In genomic region chr16:6343157-6343556, GRCh38 we compare ENCODE assay signal across 31 cellular contexts.
"Had no signal": no experiment of that assay in that cellular context is flagged by ENCODE, and none has a peak within 500 bp of the region (broad histone marks: within the 10 kb centered on the region; RNA-seq: fewer than 3 reads in every experiment).

No MANE protein-coding gene starts in this region.

- H3K27ac Mint-ChIP-seq: dendritic cell treated with granulocyte-macrophage colony-stimulating factor and Interleukin-4, amounts not matched to agents 40 ng/mL and 50 ng/mL, for 4 days; endodermal cell; mesothelial cell of epicardium; naive B cell; natural killer cell treated with Interleukin-12 subunit alpha and Interleukin-12 subunit beta and Interleukin-15 and Interleukin-18, amount 100 ng/mL, for 72 hours; stimulated activated naive CD8-positive, alpha-beta T cell treated with anti-CD3 and anti-CD28 coated beads, Interleukin-15, amount 100 ng/mL, for 72 hours had no signal

- H3K4me3 Mint-ChIP-seq: dendritic cell treated with granulocyte-macrophage colony-stimulating factor and Interleukin-4, amounts not matched to agents 40 ng/mL and 50 ng/mL, for 4 days; endodermal cell; mesothelial cell of epicardium; naive B cell; natural killer cell treated with Interleukin-12 subunit alpha and Interleukin-12 subunit beta and Interleukin-15 and Interleukin-18, amount 100 ng/mL, for 72 hours; stimulated activated naive CD8-positive, alpha-beta T cell treated with anti-CD3 and anti-CD28 coated beads, Interleukin-15, amount 100 ng/mL, for 72 hours had no signal

- H3K36me3 Mint-ChIP-seq: mesothelial cell of epicardium; naive B cell; natural killer cell treated with Interleukin-12 subunit alpha and Interleukin-12 subunit beta and Interleukin-15 and Interleukin-18, amount 100 ng/mL, for 72 hours had no signal

- H3K4me1 Mint-ChIP-seq: mesothelial cell of epicardium; naive B cell; stimulated activated naive CD8-positive, alpha-beta T cell treated with anti-CD3 and anti-CD28 coated beads, Interleukin-15, amount 100 ng/mL, for 72 hours had no signal

- H3K4me1 ChIP-seq: colonic mucosa, esophagus muscularis mucosa, foreskin keratinocyte, gastroesophageal sphincter, heart right ventricle, left lung, prostate gland, right atrium auricular region, suprapubic skin, transverse colon, upper lobe of right lung, uterus had no signal

- H3K27ac ChIP-seq: colonic mucosa, esophagus muscularis mucosa, foreskin keratinocyte, gastroesophageal sphincter, heart right ventricle, left lung, prostate gland, right atrium auricular region, suprapubic skin, transverse colon, upper lobe of right lung, uterus had no signal

- H3K27me3 ChIP-seq: colonic mucosa, foreskin keratinocyte, gastroesophageal sphincter, heart right ventricle, left lung, right atrium auricular region, suprapubic skin, transverse colon, upper lobe of right lung, uterus had no signal

- H3K36me3 ChIP-seq: colonic mucosa, esophagus muscularis mucosa, gastroesophageal sphincter, heart right ventricle, left lung, prostate gland, right atrium auricular region, suprapubic skin, transverse colon, upper lobe of right lung, uterus had no signal

- H3K9me3 ChIP-seq: colonic mucosa, mucosa of descending colon, prostate gland, suprapubic skin, transverse colon, upper lobe of right lung, uterus had no signal

- H3K4me2 ChIP-seq: smooth muscle cell had no signal

- H3K27me3 Mint-ChIP-seq: dendritic cell treated with granulocyte-macrophage colony-stimulating factor and Interleukin-4, amounts not matched to agents 40 ng/mL and 50 ng/mL, for 4 days; naive B cell; natural killer cell treated with Interleukin-12 subunit alpha and Interleukin-12 subunit beta and Interleukin-15 and Interleukin-18, amount 100 ng/mL, for 72 hours; stimulated activated naive CD8-positive, alpha-beta T cell treated with anti-CD3 and anti-CD28 coated beads, Interleukin-15, amount 100 ng/mL, for 72 hours had no signal

- H3K4me3 ChIP-seq: colonic mucosa, esophagus muscularis mucosa, gastroesophageal sphincter, heart right ventricle, left lung, mucosa of descending colon, prostate gland, right atrium auricular region, smooth muscle cell, suprapubic skin, transverse colon, upper lobe of right lung, uterus had no signal

- DNase-seq: colonic mucosa; effector CD8-positive, alpha-beta T cell; foreskin keratinocyte; heart right ventricle; hippocampal formation; left cardiac atrium; left lung; mesenchymal stem cell; mucosa of descending colon; naive B cell; nucleus accumbens; stimulated activated CD4-positive, alpha-beta T cell treated with anti-CD3 and anti-CD28 coated beads, Interleukin-12 subunit alpha, Interleukin-12 subunit beta, amount 100 ng/mL, for 4 hours; stimulated activated CD4-positive, alpha-beta T cell treated with anti-CD3 and anti-CD28 coated beads, Interleukin-1b, Interleukin-23, amount 100 ng/mL, for 48 hours; stimulated activated CD4-positive, alpha-beta T cell treated with anti-CD3 and anti-CD28 coated beads, Interleukin-4, amount 100 ng/mL, for 1 hour; stimulated activated CD8-positive, alpha-beta memory T cell treated with anti-CD3 and anti-CD28 coated beads, Interleukin-4, amount 100 ng/mL, for 48 hours; stimulated activated naive CD4-positive, alpha-beta T cell; stimulated activated naive CD8-positive, alpha-beta T cell treated with anti-CD3 and anti-CD28 coated beads, Interleukin-15, amount 100 ng/mL, for 72 hours; transverse colon; upper lobe of right lung; uterus had no signal

- ATAC-seq: foreskin keratinocyte; gastroesophageal sphincter; heart right ventricle; left cardiac atrium; left lung; mucosa of descending colon; natural killer cell treated with Interleukin-12 subunit alpha and Interleukin-12 subunit beta and Interleukin-15 and Interleukin-18, amount 100 ng/mL, for 72 hours; sciatic nerve; stimulated activated naive CD8-positive, alpha-beta T cell treated with anti-CD3 and anti-CD28 coated beads, Interleukin-15, amount 100 ng/mL, for 72 hours; upper lobe of right lung had no signal
